ENCODE assay signal across 29 cellular contexts in genomic region chr11:81002374-81002773, GRCh38.
"Had no signal": no experiment of that assay in that cellular context is flagged by ENCODE, and none has a peak within 500 bp of the region (broad histone marks: within the 10 kb centered on the region; RNA-seq: fewer than 3 reads in every experiment).

No MANE protein-coding gene starts in this region.

- H3K27me3 ChIP-seq: ascending aorta, cardiac muscle cell had no signal

- H3K27ac ChIP-seq: ascending aorta, cardiac muscle cell had no signal

- DNase-seq: activated B cell treated with CpG ODN at 0.5 μM for 24 hours; activated CD4-positive, alpha-beta memory T cell treated with anti-CD3 and anti-CD28 coated beads for 36 hours; activated CD4-positive, alpha-beta T cell treated with anti-CD3 and anti-CD28 coated beads for 4 hours; activated CD4-positive, alpha-beta T cell treated with anti-CD3 and anti-CD28 coated beads, Interleukin-2, amount 10 ng/mL, durations not matched to agents 24 days and 14 days; activated CD4-positive, alpha-beta T cell treated with anti-CD3 and anti-CD28 coated beads, Interleukin-2, amount 50 U/mL, for 1 hour; activated CD4-positive, alpha-beta T cell treated with anti-CD3 and anti-CD28 coated beads, Interleukin-2, amount 50 U/mL, for 4 hours; activated CD4-positive, CD25-positive, alpha-beta regulatory T cell treated with anti-CD3 and anti-CD28 coated beads, Interleukin-2, amount 50 U/mL, for 72 hours; activated CD8-positive, alpha-beta memory T cell treated with anti-CD3 and anti-CD28 coated beads, Interleukin-2, amount 50 U/mL, for 4 hours; activated CD8-positive, alpha-beta T cell treated with anti-CD3 and anti-CD28 coated beads for 36 hours; activated effector memory CD4-positive, alpha-beta T cell treated with anti-CD3 and anti-CD28 coated beads, Interleukin-2, amount 50 U/mL, for 16 hours; activated gamma-delta T cell treated with Interleukin-2 at 50 U/mL for 16 hours; activated naive CD4-positive, alpha-beta T cell treated with anti-CD3 and anti-CD28 coated beads, Interleukin-2, amount 10 ng/mL, durations not matched to agents 7 days and 5 days; activated naive CD4-positive, alpha-beta T cell treated with Interleukin-2 at 50 U/mL for 16 hours; activated naive CD8-positive, alpha-beta T cell treated with anti-CD3 and anti-CD28 coated beads, Interleukin-2, amount 10 ng/mL, durations not matched to agents 7 days and 5 days; activated naive CD8-positive, alpha-beta T cell treated with anti-CD3 and anti-CD28 coated beads, Interleukin-2, amount 50 U/mL, for 24 hours; activated T-cell treated with anti-CD3 and anti-CD28 coated beads for 4 hours; activated T-cell treated with anti-CD3 and anti-CD28 coated beads, Interleukin-2, amount 50 U/mL, for 1 hour; activated T-cell treated with anti-CD3 and anti-CD28 coated beads, Interleukin-2, amount 50 U/mL, for 4 hours; activated T-cell treated with anti-CD3 and anti-CD28 coated beads, Interleukin-2, amount 50 U/mL, for 72 hours; amygdala; anterior cingulate cortex; caudate nucleus; cerebellar nuclear complex; T-helper 2 cell; T-helper 9 cell had no signal

- H3K9me3 ChIP-seq: ascending aorta had no signal

- ATAC-seq: activated CD8-positive, alpha-beta T cell treated with anti-CD3 and anti-CD28 coated beads for 36 hours; activated naive CD8-positive, alpha-beta T cell treated with anti-CD3 and anti-CD28 coated beads, Interleukin-2, amount 50 U/mL, for 24 hours; activated T-cell treated with anti-CD3 and anti-CD28 coated beads, Interleukin-2, amount 50 U/mL, for 4 hours; activated T-cell treated with anti-CD3 and anti-CD28 coated beads, Interleukin-2, amount 50 U/mL, for 72 hours; activated T-helper 17 cell treated with anti-CD3 and anti-CD28 coated beads, Interleukin-2, amount 50 U/mL, for 72 hours had no signal

- H3K4me3 ChIP-seq: ascending aorta, cardiac muscle cell had no signal

- H3K4me1 ChIP-seq: ascending aorta had no signal

- FAIRE-seq: bronchial epithelial cell had no signal

- H3K36me3 ChIP-seq: ascending aorta, cardiac muscle cell had no signal
